22 cellular contexts compared by ENCODE assay signal in the genomic region with DNA sequence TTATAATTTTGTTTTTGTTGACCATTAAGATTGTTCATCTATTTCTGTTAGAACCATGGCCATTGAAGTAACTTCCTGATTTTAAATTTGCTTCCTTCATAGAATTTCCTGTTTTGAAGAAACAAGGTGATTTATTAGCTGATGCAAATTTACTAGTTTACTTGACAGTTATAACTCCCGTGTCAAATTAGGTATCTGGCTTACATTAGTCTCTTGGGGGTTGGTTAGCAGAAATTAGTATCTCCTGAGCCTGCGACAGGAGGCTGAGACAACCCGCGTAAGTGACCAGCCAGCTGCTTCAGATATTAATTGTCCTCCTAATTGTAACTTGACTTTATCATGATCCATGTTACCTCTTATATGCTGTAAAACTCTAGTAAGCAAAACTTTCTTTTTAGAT.
DNase-seq lines count a peak whose midpoint lies in the region; ATAC-seq, FAIRE-seq and TF ChIP-seq lines count a peak whose summit lies in the region.
"Had no signal": no experiment of that assay in that cellular context is flagged by ENCODE, and none has a peak within 500 bp of the region (broad histone marks: within the 10 kb centered on the region; RNA-seq: fewer than 3 reads in every experiment).

No MANE protein-coding gene starts in this region.

- POLR2A ChIA-PET in CD4-positive, alpha-beta T cell (lab: Charles Lee) = no interaction called here

- H3K79me2 ChIP-seq in SU-DHL-6 (ENCODE audit: insufficient read depth, low read length) = no peaks in the 10 kb centered on the region
- H3K79me2 ChIP-seq: hepatocyte had no signal

- H3K9me2 ChIP-seq in SU-DHL-6 (replicated peaks; ENCODE audit: insufficient read depth, low read length) = no peaks in the 10 kb centered on the region

- H3K4me2 ChIP-seq in SU-DHL-6 (ENCODE audit: low read depth, low read length, poor library complexity, severe bottlenecking) = peak overlapping the region; percentile 98
- H3K4me2 ChIP-seq: hepatocyte had no signal

- no peaks in the 10 kb centered on the region for H4K20me1 ChIP-seq in SU-DHL-6 (ENCODE audit: low read depth, low read length)

- CTCF ChIA-PET in CD4-positive, alpha-beta T cell (lab: Charles Lee) = interaction anchor here (1.6 kb wide), 1 partner anchor 11 kb away, joined by 4 read pairs; no protein-coding TSS in a partner anchor

- no peak overlapping the region for H3K27ac ChIP-seq in CD4-positive, alpha-beta T cell (ENCODE audit: low read depth, low read length)
- H3K27ac ChIP-seq in SU-DHL-6 (ENCODE audit: low read depth, low read length) = peak overlapping the region; percentile 94
- H3K27ac ChIP-seq: ascending aorta, foreskin keratinocyte, hepatocyte, sigmoid colon, vagina had no signal

- no peak overlapping the region for H2AFZ ChIP-seq in SU-DHL-6 (ENCODE audit: low read depth, low read length, severe bottlenecking)
- H2AFZ ChIP-seq: hepatocyte had no signal

- no peak for ATAC-seq in CD4-positive, alpha-beta T cell (ENCODE audit: poor library complexity)
- ATAC-seq in GM19467 (IDR thresholded peaks at IDR 0.05; ENCODE audit: unreplicated experiment) (peak; percentile 64), HG03139 (IDR thresholded peaks at IDR 0.05; ENCODE audit: unreplicated experiment) (peak; percentile 45)
- ATAC-seq: CD8-positive, alpha-beta T cell; foreskin keratinocyte had no signal

- H3F3A ChIP-seq in SU-DHL-6 (ENCODE audit: insufficient read depth) = peaks cover 15% of the 10 kb centered on the region; the same call in 1 of the 2 replicates

- no peak overlapping the region for H3K4me3 Mint-ChIP-seq in CD4-positive, alpha-beta T cell
- H3K4me3 Mint-ChIP-seq: activated naive CD4-positive, alpha-beta T cell treated with anti-CD3 and anti-CD28 coated beads, Interleukin-2, amount 50 U/mL, for 24 hours; CD8-positive, alpha-beta T cell had no signal

- no peaks in the 10 kb centered on the region for H3K27me3 Mint-ChIP-seq in CD4-positive, alpha-beta T cell
- H3K27me3 Mint-ChIP-seq: activated naive CD4-positive, alpha-beta T cell treated with anti-CD3 and anti-CD28 coated beads, Interleukin-2, amount 50 U/mL, for 24 hours had no signal

- H3K9me3 ChIP-seq in CD4-positive, alpha-beta T cell (ENCODE audit: control insufficient read depth, low read length) = no peaks in the 10 kb centered on the region
- H3K9me3 ChIP-seq in SU-DHL-6 (ENCODE audit: insufficient read depth, low read length) = no peaks in the 10 kb centered on the region
- H3K9me3 ChIP-seq: ascending aorta, sigmoid colon, vagina had no signal

- TF ChIP-seq CTCF in CD4-positive, alpha-beta T cell (IDR thresholded peaks at IDR 0.05) = no peak
- TF ChIP-seq CTCF in SU-DHL-6 (IDR thresholded peaks at IDR 0.05; ENCODE audit: insufficient read depth, low read length, poor library complexity, severe bottlenecking) (no peak), D721Med (IDR thresholded peaks at IDR 0.05; ENCODE audit: insufficient read depth, missing control alignments) (no peak)

- H3K4me3 ChIP-seq in SU-DHL-6 (ENCODE audit: insufficient read depth, low read length, poor library complexity, severe bottlenecking) = peak overlapping the region; percentile 48
- H3K4me3 ChIP-seq: ascending aorta, hepatocyte, sigmoid colon, vagina had no signal

- peaks cover 20% of the 10 kb centered on the region for H3K9me3 Mint-ChIP-seq in CD4-positive, alpha-beta T cell

- intact Hi-C loops in CD4-positive, alpha-beta T cell (cut with DNase I, micrococcal nuclease) = loop anchor here in 1 of 2 experiments (5.0 kb wide), 2 partner anchors 52 to 53 kb away; no protein-coding TSS in a partner anchor

- H3K27ac Mint-ChIP-seq in CD4-positive, alpha-beta T cell = peak overlapping the region; percentile 21
- H3K27ac Mint-ChIP-seq: CD8-positive, alpha-beta T cell had no signal

- no peak for FAIRE-seq in D721Med (lab: Jason Lieb, UNC)
- FAIRE-seq: TTC549 had no signal

- peaks cover 52% of the 10 kb centered on the region for H3K4me1 Mint-ChIP-seq in CD4-positive, alpha-beta T cell (ENCODE audit: low read depth)

- peaks cover 35% of the 10 kb centered on the region for H3K36me3 Mint-ChIP-seq in CD4-positive, alpha-beta T cell (ENCODE audit: low read depth)

- no peaks in the 10 kb centered on the region for H3K36me3 ChIP-seq in SU-DHL-6 (ENCODE audit: low read length)
- H3K36me3 ChIP-seq: ascending aorta, sigmoid colon, vagina had no signal

- H3K9ac ChIP-seq in SU-DHL-6 (ENCODE audit: low read length) = peak overlapping the region; percentile 56

- H3K27me3 ChIP-seq in CD4-positive, alpha-beta T cell (ENCODE audit: control insufficient read depth, insufficient read depth, low read length) = no peaks in the 10 kb centered on the region
- H3K27me3 ChIP-seq in SU-DHL-6 (ENCODE audit: low read length) = no peaks in the 10 kb centered on the region
- H3K27me3 ChIP-seq: ascending aorta, foreskin keratinocyte, hepatocyte, sigmoid colon, vagina had no signal

- DNase-seq in CD4-positive, alpha-beta T cell = no peak
- DNase-seq in NCI-H82 treated with DMSO at 0.1 percent for 48 hours (lab: John Stamatoyannopoulos, UW; ENCODE audit: unreplicated experiment) = no peak
- DNase-seq in COLO829 (ENCODE audit: low spot score) = no peak
- DNase-seq in stimulated activated CD4-positive, alpha-beta T cell treated with anti-CD3 and anti-CD28 coated beads, Interleukin-4, amount 100 ng/mL, for 4 hours = no peak
- no peak for DNase-seq in D721Med (ENCODE audit: insufficient read length, low spot score)
- DNase-seq: activated CD4-positive, alpha-beta T cell treated with anti-CD3 and anti-CD28 coated beads for 48 hours; CD8-positive, alpha-beta T cell; foreskin keratinocyte; NCI-H2107; NCI-H524 treated with DMSO at 0.1 percent for 48 hours; OCI-M1; posterior cingulate gyrus; Right ventricle myocardium superior; sigmoid colon had no signal
